8 cellular contexts compared by ENCODE assay signal in genomic region chr17:13601776-13602551, GRCh38. TPM values are rescaled to one million over a fixed set of nuclear protein-coding genes. Genes with fewer than 3 reads are reported as not detected.
DNase-seq lines count a peak whose midpoint lies in the region; ATAC-seq and TF ChIP-seq lines count a peak whose summit lies in the region.

TSS of gene HS3ST3A1 (minus strand) at chr17:13601929. CDS start at chr17:13601129, 800 bp downstream.

- H3K27ac ChIP-seq in RWPE2 (ENCODE audit: poor library complexity, severe bottlenecking) (peak within 1 kb of the TSS; percentile 39), mesendoderm (ENCODE audit: low read depth, low read length) (peak within 1 kb of the TSS; percentile 87)

- peaks cover 0 to 5% of the 10 kb centered on the region in 2 donors for H3K4me1 Mint-ChIP-seq in effector memory CD8-positive, alpha-beta T cell (ENCODE audit: low read depth in 2 of 2)

- intact Hi-C loops in head of caudate nucleus (cut with DNase I): no loop called here

- no peak within 1 kb of the TSS for H2BK15ac ChIP-seq in mesendoderm (replicated peaks; ENCODE audit: low read depth)

- no peak within 1 kb of the TSS for H2AK5ac ChIP-seq in mesendoderm (ENCODE audit: low read length)

- no peak within 1 kb of the TSS for H3K27ac Mint-ChIP-seq in effector memory CD8-positive, alpha-beta T cell

- peak within 1 kb of the TSS; percentile 71 for H3K4me3 ChIP-seq in RWPE2 (ENCODE audit: severe bottlenecking)
- H3K4me3 ChIP-seq in mesendoderm (ENCODE audit: low read length): peak within 1 kb of the TSS; percentile 76

- peaks cover 3% of the 10 kb centered on the region for H3K79me2 ChIP-seq in mesendoderm (ENCODE audit: control insufficient read depth, insufficient read depth, low read length)

- H3K27me3 ChIP-seq in RWPE2 (ENCODE audit: insufficient read depth, poor library complexity, severe bottlenecking) (no peaks in the 10 kb centered on the region), mesendoderm (ENCODE audit: insufficient read depth, low read length, poor library complexity) (no peaks in the 10 kb centered on the region)

- H3K36me3 ChIP-seq in RWPE2 (ENCODE audit: low read depth): peaks cover 7% of the 10 kb centered on the region; the same call in 1 of the 2 replicates
- H3K36me3 ChIP-seq in mesendoderm (ENCODE audit: control insufficient read depth, insufficient read depth, low read length): no peaks in the 10 kb centered on the region

- peak within 1 kb of the TSS; percentile 84 for H3K9ac ChIP-seq in mesendoderm (ENCODE audit: low read length)

- peak within 1 kb of the TSS; percentile 98 for H3K56ac ChIP-seq in mesendoderm (ENCODE audit: low read length)

- peak within 1 kb of the TSS; percentile 4 for H2BK120ac ChIP-seq in mesendoderm (ENCODE audit: low read depth, low read length)

- H3K4me1 ChIP-seq in RWPE2 (ENCODE audit: insufficient read depth, poor library complexity, severe bottlenecking): peaks cover 10% of the 10 kb centered on the region
- H3K4me1 ChIP-seq in mesendoderm (ENCODE audit: control insufficient read depth, low read depth, low read length): peaks cover 2% of the 10 kb centered on the region

- H3K4me3 Mint-ChIP-seq in effector memory CD8-positive, alpha-beta T cell: peak within 1 kb of the TSS; percentile 57 to 72

- no CpG with 5 or more reads among the region's 61 CpGs for WGBS in mesendoderm (ENCODE audit: extremely low coverage, insufficient coverage, low lambda C conversion rate)

- peak; percentile 81 for DNase-seq in EH (ENCODE audit: low read depth)
- peak; percentile 78 for DNase-seq in RWPE2 (ENCODE audit: low spot score)
- no peak for DNase-seq in effector memory CD8-positive, alpha-beta T cell
- DNase-seq in mesendoderm: peak; percentile 96
- DNase-seq in head of caudate nucleus: no peak
- DNase-seq in SKM-1 (lab: John Stamatoyannopoulos, UW; ENCODE audit: unreplicated experiment): no peak
- no peak for DNase-seq in MV-4-11 (lab: John Stamatoyannopoulos, UW)

- no peak for TF ChIP-seq CTCF in RWPE2 (IDR thresholded peaks at IDR 0.05; ENCODE audit: poor library complexity, severe bottlenecking)

- peak within 1 kb of the TSS; percentile 79 for H2BK5ac ChIP-seq in mesendoderm (ENCODE audit: low read length)

- no peaks in the 10 kb centered on the region for H3K9me3 ChIP-seq in RWPE2 (ENCODE audit: severe bottlenecking)

- peaks cover 63 to 81% of the 10 kb centered on the region in 2 donors for H3K27me3 Mint-ChIP-seq in effector memory CD8-positive, alpha-beta T cell

- H3K9me3 Mint-ChIP-seq in effector memory CD8-positive, alpha-beta T cell: no peaks in the 10 kb centered on the region

- ATAC-seq in RWPE2 (ENCODE audit: low read depth) (peak; percentile 77), GM21825 (IDR thresholded peaks at IDR 0.05; ENCODE audit: unreplicated experiment) (no peak)
- ATAC-seq in effector memory CD8-positive, alpha-beta T cell (replicated peaks): peak; percentile 19

- H4K5ac ChIP-seq in mesendoderm (ENCODE audit: low read length): no peak within 1 kb of the TSS

- no peak within 1 kb of the TSS for H4K8ac ChIP-seq in mesendoderm (ENCODE audit: low read depth, low read length)

- H3K79me1 ChIP-seq in mesendoderm (ENCODE audit: low read length): peaks cover 2% of the 10 kb centered on the region

- peak within 1 kb of the TSS; percentile 44 for H3K4ac ChIP-seq in mesendoderm (ENCODE audit: low read depth, low read length)

- peaks cover 3% of the 10 kb centered on the region for H3K36me3 Mint-ChIP-seq in effector memory CD8-positive, alpha-beta T cell (ENCODE audit: insufficient read depth)

- peak within 1 kb of the TSS; percentile 59 for H3K23ac ChIP-seq in mesendoderm (ENCODE audit: low read length)

- peak within 1 kb of the TSS; percentile 33 for H3K18ac ChIP-seq in mesendoderm (ENCODE audit: low read length)

- H3K4me2 ChIP-seq in mesendoderm (ENCODE audit: low read length): peak within 1 kb of the TSS; percentile 92

RNA-seq across cellular contexts. Expression of gene HS3ST3A1, which starts in this region (rescaled TPM):
- polyA plus RNA-seq in mesendoderm (2013, experiment 1 of 2): 12.0 TPM
- 10.6 TPM for polyA plus RNA-seq in mesendoderm (2013, experiment 2 of 2)

Comparison
In these comparisons a context has a peak if more than half of its experiments do, and no peak if none do; other contexts are left out.
1. DNase-seq: peak in EH (single experiment), RWPE2 (single experiment) and mesendoderm (single experiment); none in effector memory CD8-positive, alpha-beta T cell (0 of 3), head of caudate nucleus (0 of 42), SKM-1 (single experiment) and MV-4-11 (single experiment).